Comparison of ENCODE assay signal across 8 cellular contexts in the genomic region with DNA sequence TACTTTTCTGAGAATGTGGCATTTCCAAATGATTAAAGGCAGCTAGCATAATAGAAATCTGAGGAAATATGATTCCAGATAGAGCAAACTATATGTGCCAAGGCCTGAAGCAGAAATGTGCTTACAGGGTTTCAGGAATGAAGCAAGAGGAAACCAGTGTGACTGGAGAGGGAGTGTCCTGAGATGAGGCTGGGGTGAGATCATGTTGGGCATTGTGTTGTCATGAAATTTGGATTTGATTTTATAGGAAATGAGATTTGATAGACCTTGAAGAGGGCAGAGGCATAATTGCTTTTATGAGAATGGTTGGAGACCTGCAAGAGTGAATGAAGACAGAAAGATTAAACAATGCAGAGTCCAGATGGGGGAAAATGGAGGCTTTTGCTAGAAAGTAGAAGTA.
A peak's percentile ranks its signal among the peaks of the same experiment; 100 is the strongest.
DNase-seq lines count a peak whose midpoint lies in the region; ATAC-seq and TF ChIP-seq lines count a peak whose summit lies in the region.

No MANE protein-coding gene starts in this region.

- peaks cover 14 to 44% of the 10 kb centered on the region in 2 donors for H3K4me1 ChIP-seq in left lung

- no peaks in the 10 kb centered on the region for H3K9me3 ChIP-seq in AG04450 (ENCODE audit: control insufficient read depth, insufficient read depth, low read length)
- H3K9me3 ChIP-seq in left lung: no peaks in the 10 kb centered on the region

- no peak for DNase-seq in AG04450 (ENCODE audit: low read depth, low spot score)
- peak; percentile 67 for DNase-seq in amniotic stem cell (lab: John Stamatoyannopoulos, UW)
- DNase-seq in left lung: no peak
- DNase-seq in C1 segment of cervical spinal cord (lab: John Stamatoyannopoulos, UW): no peak
- DNase-seq in NK-92 (lab: John Stamatoyannopoulos, UW; ENCODE audit: unreplicated experiment): no peak
- no peak for DNase-seq in DMS114 treated with DMSO at 0.1 percent for 48 hours (lab: John Stamatoyannopoulos, UW; ENCODE audit: unreplicated experiment)
- DNase-seq in activated CD4-positive, alpha-beta T cell treated with anti-CD3 and anti-CD28 coated beads for 48 hours: no peak

- peak overlapping the region; percentile 76 for H3K27ac ChIP-seq in AG04450 (ENCODE audit: low read depth, low read length)
- peak overlapping the region; percentile 15 to 67 for H3K27ac ChIP-seq in left lung

- no peak for TF ChIP-seq CTCF in AG04450 (IDR thresholded peaks at IDR 0.05; ENCODE audit: low read depth, low read length)
- TF ChIP-seq CTCF in left lung (IDR thresholded peaks at IDR 0.05): no peak

- H3K36me3 ChIP-seq in left lung: no peaks in the 10 kb centered on the region

- peak; percentile 78 for ATAC-seq in left lung

- no peak for TF ChIP-seq RAD21 in Ishikawa (IDR thresholded peaks at IDR 0.05; ENCODE audit: low read depth)

- no peak overlapping the region for H3K4me3 ChIP-seq in AG04450 (ENCODE audit: low read depth, low read length)
- no peak overlapping the region for H3K4me3 ChIP-seq in left lung

- intact Hi-C loops in left lung (cut with DNase I): no loop called here

- no peaks in the 10 kb centered on the region for H3K27me3 ChIP-seq in AG04450 (ENCODE audit: control insufficient read depth, insufficient read depth, low read length)
- H3K27me3 ChIP-seq in left lung: no peaks in the 10 kb centered on the region

- CTCF ChIA-PET in AG04450 (lab: Charles Lee): no interaction called here

- POLR2A ChIA-PET in AG04450 (lab: Yijun Ruan, JAX): interaction anchor here (0.8 to 0.9 kb wide), 2 partner anchors 8 to 237 kb away, joined by 3 read pairs; no protein-coding TSS in a partner anchor

- no peak for TF ChIP-seq EP300 in Ishikawa (IDR thresholded peaks at IDR 0.05; ENCODE audit: borderline replicate concordance)

TF ChIP-seq in Ishikawa, 13 proteins besides CTCF, POLR2A, EP300 and RAD21:
- TF ChIP-seq, protein P1, sequence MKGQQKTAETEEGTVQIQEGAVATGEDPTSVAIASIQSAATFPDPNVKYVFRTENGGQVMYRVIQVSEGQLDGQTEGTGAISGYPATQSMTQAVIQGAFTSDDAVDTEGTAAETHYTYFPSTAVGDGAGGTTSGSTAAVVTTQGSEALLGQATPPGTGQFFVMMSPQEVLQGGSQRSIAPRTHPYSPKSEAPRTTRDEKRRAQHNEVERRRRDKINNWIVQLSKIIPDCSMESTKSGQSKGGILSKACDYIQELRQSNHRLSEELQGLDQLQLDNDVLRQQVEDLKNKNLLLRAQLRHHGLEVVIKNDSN (IDR thresholded peaks at IDR 0.05): no peak
- TF ChIP-seq FOXM1 (IDR thresholded peaks at IDR 0.05; ENCODE audit: borderline replicate concordance, low read depth) (0 out of 2 replicates have a peak, but pooled peaks have one; percentile 25), CEBPB (IDR thresholded peaks at IDR 0.05) (peak; percentile 67; the same call in 1 of the 2 replicates)
